2 cellular contexts compared by ENCODE assay signal in genomic region chr18:8724452-8724851, GRCh38.
TF ChIP-seq lines count a peak whose summit lies in the region.

No MANE protein-coding gene starts in this region.

TF ChIP-seq in GM23338, 12 proteins besides CTCF, POLR2A, EP300 and RAD21:
- no peak for TF ChIP-seq REST (IDR thresholded peaks at IDR 0.05; ENCODE audit: unreplicated experiment)
- no peak for TF ChIP-seq JUNB (IDR thresholded peaks at IDR 0.05; ENCODE audit: unreplicated experiment)
- no peak for TF ChIP-seq CREB1 (CRISPR knock-in tag; IDR thresholded peaks at IDR 0.05; ENCODE audit: low read depth)
- TF ChIP-seq ETS1 (IDR thresholded peaks at IDR 0.05): no peak
- TF ChIP-seq ZNF331 (CRISPR knock-in tag; IDR thresholded peaks at IDR 0.05; ENCODE audit: low read depth): no peak
- TF ChIP-seq STAT1 (IDR thresholded peaks at IDR 0.05; ENCODE audit: unreplicated experiment): no peak
- TF ChIP-seq POLR2AphosphoS5 (IDR thresholded peaks at IDR 0.05; ENCODE audit: low read depth): no peak
- no peak for TF ChIP-seq ZNF114 (CRISPR knock-in tag; IDR thresholded peaks at IDR 0.05)
- TF ChIP-seq ZNF462 (CRISPR knock-in tag; IDR thresholded peaks at IDR 0.05): no peak
- TF ChIP-seq EZH2 (IDR thresholded peaks at IDR 0.05; ENCODE audit: low read depth, unreplicated experiment): no peak
- TF ChIP-seq NANOG (IDR thresholded peaks at IDR 0.05; ENCODE audit: borderline replicate concordance): no peak
- no peak for TF ChIP-seq EZH2phosphoT487 (IDR thresholded peaks at IDR 0.05; ENCODE audit: unreplicated experiment)
TF ChIP-seq in GM23338: peak in this region for 0.

TF ChIP-seq in WTC11, 78 proteins besides CTCF, POLR2A, EP300 and RAD21 (continued from another document):
- no peak for TF ChIP-seq ZSCAN18 (CRISPR knock-in tag; IDR thresholded peaks at IDR 0.05)
- TF ChIP-seq ZNF416 (CRISPR knock-in tag; IDR thresholded peaks at IDR 0.05): no peak
- TF ChIP-seq E2F4 (CRISPR knock-in tag; IDR thresholded peaks at IDR 0.05; ENCODE audit: borderline replicate concordance, low read depth): no peak
- no peak for TF ChIP-seq ZNF512 (CRISPR knock-in tag; IDR thresholded peaks at IDR 0.05; ENCODE audit: borderline replicate concordance)
- TF ChIP-seq EMX1 (CRISPR knock-in tag; IDR thresholded peaks at IDR 0.05): no peak
- no peak for TF ChIP-seq ELF4 (CRISPR knock-in tag; IDR thresholded peaks at IDR 0.05; ENCODE audit: low read depth)
- 0 out of 2 replicates have a peak, but pooled peaks have one; percentile 45 for TF ChIP-seq ZNF121 (CRISPR knock-in tag; IDR thresholded peaks at IDR 0.05)
- TF ChIP-seq TCF7 (CRISPR knock-in tag; IDR thresholded peaks at IDR 0.05; ENCODE audit: low read depth): no peak
TF ChIP-seq in WTC11: peak in this region for 1.
